9 cellular contexts compared by ENCODE assay signal in the genomic region with DNA sequence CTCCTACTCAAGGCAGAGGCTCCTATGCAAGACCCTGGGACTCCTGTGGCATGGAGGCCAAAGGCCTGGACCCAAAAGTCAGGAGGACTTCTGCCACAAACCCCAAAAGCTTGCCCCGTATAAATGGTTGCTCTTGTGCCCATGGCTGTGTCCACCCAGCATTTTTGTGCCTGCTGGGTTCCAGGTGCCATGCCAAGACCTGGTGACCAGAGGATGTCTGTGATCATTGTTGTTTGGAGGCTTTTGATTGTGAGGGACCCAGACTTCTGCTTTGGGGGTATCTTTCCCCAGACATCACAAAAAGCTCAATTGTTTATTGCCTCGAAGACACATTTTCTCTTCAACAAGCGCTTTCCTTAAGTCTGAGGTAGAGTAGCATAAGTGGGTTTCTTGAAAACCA. TPM values are rescaled to one million over a fixed set of nuclear protein-coding genes. Genes with fewer than 3 reads are reported as not detected.
"Had no signal": no experiment of that assay in that cellular context is flagged by ENCODE, and none has a peak within 500 bp of the region (broad histone marks: within the 10 kb centered on the region; RNA-seq: fewer than 3 reads in every experiment).

No MANE protein-coding gene starts in this region.

- ATAC-seq: GM12878 had no signal

- FAIRE-seq: G401.6, GM12878, GM12891, GM12892, GM18507, GM19239 had no signal

- DNase-seq: GDM1, GF-D8 had no signal

- H3K4me3 ChIP-seq: GM12878 had no signal

RNA-seq across cellular contexts. Expression of a gene that starts 35.1 kb away (rescaled TPM):
- total RNA-seq: G401, GM12878 had no signal
- polyA plus RNA-seq: GM12878 had no signal
